16 cellular contexts compared by ENCODE assay signal in the genomic region with DNA sequence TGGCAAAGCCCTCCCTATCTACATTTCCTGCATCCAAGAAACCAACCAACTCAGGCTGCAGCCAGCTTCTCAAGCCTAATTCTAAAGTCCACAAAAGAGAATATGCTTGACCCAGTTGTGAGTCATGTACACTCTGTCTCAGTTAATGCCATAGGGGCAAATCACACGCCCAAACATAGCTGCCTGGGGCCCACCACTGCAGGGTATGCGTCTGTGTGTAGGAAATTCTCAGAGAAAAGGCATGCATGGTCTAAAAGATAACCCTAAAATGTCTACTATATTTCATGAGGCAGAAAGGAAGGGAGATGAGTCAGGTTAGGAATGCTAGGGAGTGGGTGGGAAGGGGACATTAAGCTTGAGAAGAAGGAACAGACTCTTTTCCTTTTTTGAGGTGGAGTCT. TPM values are rescaled to one million over a fixed set of nuclear protein-coding genes. Genes with fewer than 3 reads are reported as not detected.
DNase-seq lines count a peak whose midpoint lies in the region; ATAC-seq, FAIRE-seq and TF ChIP-seq lines count a peak whose summit lies in the region.
"Had no signal": no experiment of that assay in that cellular context is flagged by ENCODE, and none has a peak within 500 bp of the region (broad histone marks: within the 10 kb centered on the region; RNA-seq: fewer than 3 reads in every experiment).

No MANE protein-coding gene starts in this region.

- H3K27ac Mint-ChIP-seq in stimulated activated naive CD8-positive, alpha-beta T cell treated with anti-CD3 and anti-CD28 coated beads, Interleukin-15, amount 100 ng/mL, for 72 hours: no peak overlapping the region
- no peak overlapping the region for H3K27ac Mint-ChIP-seq in activated naive CD8-positive, alpha-beta T cell treated with anti-CD3 and anti-CD28 coated beads, Interleukin-2, amount 50 U/mL, for 24 hours

- peak overlapping the region; percentile 30 for H3K4me2 ChIP-seq in PC-9
- no peak overlapping the region for H3K4me2 ChIP-seq in endothelial cell of umbilical vein (ENCODE audit: insufficient read depth, low read length)
- peak overlapping the region; percentile 42 for H3K4me2 ChIP-seq in osteoblast (ENCODE audit: insufficient read depth, low read length)

- dilution Hi-C loops in endothelial cell of umbilical vein (cut with MboI; ENCODE audit: extremely low pct_ligation_motif_present, low sequenced_read_pairs): no loop called here

- no peaks in the 10 kb centered on the region for H3K9me1 ChIP-seq in endothelial cell of umbilical vein (replicated peaks; ENCODE audit: control insufficient read depth, extremely low read depth, insufficient read depth, low read length)

- H3K4me1 ChIP-seq in PC-9 (replicated peaks; ENCODE audit: insufficient read depth) (peaks cover 38% of the 10 kb centered on the region), endothelial cell of umbilical vein (ENCODE audit: control insufficient read depth, extremely low read depth, insufficient read depth, low read length) (peaks cover 20% of the 10 kb centered on the region), osteoblast (ENCODE audit: insufficient read depth, low read length) (peaks cover 28% of the 10 kb centered on the region)
- H3K4me1 ChIP-seq: breast epithelium had no signal

- no peaks in the 10 kb centered on the region for H3K9me2 ChIP-seq in PC-9 (ENCODE audit: insufficient read depth)

- H3K36me3 ChIP-seq in PC-9 (ENCODE audit: low read depth) (no peaks in the 10 kb centered on the region), endothelial cell of umbilical vein (ENCODE audit: control insufficient read depth in 2 of 2, extremely low read depth in 1 of 2, insufficient read depth in 2 of 2, low read length in 2 of 2) (no peaks in the 10 kb centered on the region), osteoblast (ENCODE audit: insufficient read depth, low read length) (no peaks in the 10 kb centered on the region)
- H3K36me3 ChIP-seq: breast epithelium, esophagus muscularis mucosa had no signal

- H3K27me3 ChIP-seq in PC-9 (ENCODE audit: insufficient read depth, low read depth): no peaks in the 10 kb centered on the region
- H3K27me3 ChIP-seq in endothelial cell of umbilical vein (ENCODE audit: control insufficient read depth in 2 of 2, insufficient read depth in 2 of 2, low read length in 2 of 2): no peaks in the 10 kb centered on the region
- H3K27me3 ChIP-seq in osteoblast (ENCODE audit: insufficient read depth, low read length): no peaks in the 10 kb centered on the region
- H3K27me3 ChIP-seq: breast epithelium, esophagus muscularis mucosa had no signal

- no TSS peak for BruUV-seq in PC-9 (replicated peaks; lab: Mats Ljungman, UMichigan)
- BruUV-seq in endothelial cell of umbilical vein (replicated peaks; lab: Mats Ljungman, UMichigan): no TSS peak

- H4K20me1 ChIP-seq in PC-9 (ENCODE audit: insufficient read depth) (no peaks in the 10 kb centered on the region), endothelial cell of umbilical vein (replicated peaks; ENCODE audit: control insufficient read depth, extremely low read depth, insufficient read depth, low read length) (no peaks in the 10 kb centered on the region), osteoblast (ENCODE audit: insufficient read depth, low read length) (no peaks in the 10 kb centered on the region)

- POLR2A ChIA-PET in PC-9 (lab: Charles Lee; ENCODE audit: unreplicated experiment): interaction anchor here (0.6 kb wide), 1 partner anchor 12 kb away, joined by 10 read pairs; no protein-coding TSS in a partner anchor
- POLR2A ChIA-PET in endothelial cell of umbilical vein (lab: Charles Lee): interaction anchor here (1.0 kb wide), 1 partner anchor 315 kb away, joined by 3 read pairs; no protein-coding TSS in a partner anchor

- peak; percentile 55 for FAIRE-seq in endothelial cell of umbilical vein (lab: Jason Lieb, UNC)
- FAIRE-seq: GM12891 had no signal

- peaks cover 3 to 13% of the 10 kb centered on the region in 2 donors for H3K9me3 Mint-ChIP-seq in stimulated activated naive CD8-positive, alpha-beta T cell treated with anti-CD3 and anti-CD28 coated beads, Interleukin-15, amount 100 ng/mL, for 72 hours
- no peaks in the 10 kb centered on the region for H3K9me3 Mint-ChIP-seq in activated naive CD8-positive, alpha-beta T cell treated with anti-CD3 and anti-CD28 coated beads, Interleukin-2, amount 50 U/mL, for 24 hours

- H3K4me3 ChIP-seq in PC-9: no peak overlapping the region
- no peak overlapping the region for H3K4me3 ChIP-seq in endothelial cell of umbilical vein (replicated peaks in 1 of 3; ENCODE audit: insufficient read depth in 1 of 3, low read depth in 1 of 3, low read length in 3 of 3)
- no peak overlapping the region for H3K4me3 ChIP-seq in osteoblast (ENCODE audit: insufficient read depth, low read length)
- H3K4me3 ChIP-seq: breast epithelium, esophagus muscularis mucosa had no signal

- peak; percentile 97 for DNase-seq in EH (ENCODE audit: low read depth)
- peak in 1 of 2 experiments; percentile 95 for DNase-seq in PC-9
- peak; percentile 52 for DNase-seq in endothelial cell of umbilical vein (ENCODE audit: low read depth, low spot score)
- DNase-seq in osteoblast (ENCODE audit: insufficient read length, low spot score, missing footprints): peak; percentile 90
- no peak for DNase-seq in stimulated activated naive CD8-positive, alpha-beta T cell treated with anti-CD3 and anti-CD28 coated beads, Interleukin-15, amount 100 ng/mL, for 72 hours
- DNase-seq in activated naive CD8-positive, alpha-beta T cell treated with anti-CD3 and anti-CD28 coated beads, Interleukin-2, amount 50 U/mL, for 24 hours: no peak
- no peak for DNase-seq in NCI-H146 treated with DMSO at 0.1 percent for 48 hours (lab: John Stamatoyannopoulos, UW; ENCODE audit: unreplicated experiment)
- DNase-seq in SIG-M5 (lab: John Stamatoyannopoulos, UW): no peak
- DNase-seq: activated CD4-positive, CD25-positive, alpha-beta regulatory T cell; activated T-cell treated with anti-CD3 and anti-CD28 coated beads, Interleukin-2, amount 50 U/mL, for 48 hours; Calu3; NCI-H345; SHP77 treated with DMSO at 0.1 percent for 48 hours had no signal

- H3K9ac ChIP-seq in endothelial cell of umbilical vein (replicated peaks; ENCODE audit: extremely low read depth, insufficient read depth, low read length): no peak overlapping the region

- H3F3A ChIP-seq in PC-9 (ENCODE audit: insufficient read depth, low read depth): peaks cover 33% of the 10 kb centered on the region

- peaks cover 16% of the 10 kb centered on the region for H3K4me1 Mint-ChIP-seq in stimulated activated naive CD8-positive, alpha-beta T cell treated with anti-CD3 and anti-CD28 coated beads, Interleukin-15, amount 100 ng/mL, for 72 hours
- H3K4me1 Mint-ChIP-seq in activated naive CD8-positive, alpha-beta T cell treated with anti-CD3 and anti-CD28 coated beads, Interleukin-2, amount 50 U/mL, for 24 hours: peaks cover 17% of the 10 kb centered on the region

- no peak overlapping the region for H3K4me3 Mint-ChIP-seq in stimulated activated naive CD8-positive, alpha-beta T cell treated with anti-CD3 and anti-CD28 coated beads, Interleukin-15, amount 100 ng/mL, for 72 hours
- no peak overlapping the region for H3K4me3 Mint-ChIP-seq in activated naive CD8-positive, alpha-beta T cell treated with anti-CD3 and anti-CD28 coated beads, Interleukin-2, amount 50 U/mL, for 24 hours

- TF ChIP-seq POLR2A in endothelial cell of umbilical vein (IDR thresholded peaks at IDR 0.05; ENCODE audit: low read depth, low read length): no peak

- intact Hi-C loops in PC-9 (cut with micrococcal nuclease; ENCODE audit: unreplicated experiment): no loop called here
- intact Hi-C loops in endothelial cell of umbilical vein (cut with micrococcal nuclease): no loop called here

- H3K27ac ChIP-seq in PC-9: peak overlapping the region; percentile 79
- H3K27ac ChIP-seq in endothelial cell of umbilical vein (ENCODE audit: insufficient read depth, low read depth, low read length): no peak overlapping the region
- peak overlapping the region; percentile 86 for H3K27ac ChIP-seq in osteoblast (ENCODE audit: low read depth, low read length)
- H3K27ac ChIP-seq: esophagus muscularis mucosa had no signal

- H3K36me3 Mint-ChIP-seq in activated naive CD8-positive, alpha-beta T cell treated with anti-CD3 and anti-CD28 coated beads, Interleukin-2, amount 50 U/mL, for 24 hours (ENCODE audit: low read depth): no peaks in the 10 kb centered on the region

- peaks cover 22% of the 10 kb centered on the region for H3K9me3 ChIP-seq in PC-9 (ENCODE audit: insufficient read depth, low read depth)
- no peaks in the 10 kb centered on the region for H3K9me3 ChIP-seq in endothelial cell of umbilical vein (replicated peaks; ENCODE audit: control insufficient read depth, insufficient read depth, low read length)
- H3K9me3 ChIP-seq in osteoblast (ENCODE audit: low read depth, low read length): no peaks in the 10 kb centered on the region
- H3K9me3 ChIP-seq: esophagus muscularis mucosa had no signal

- TF ChIP-seq CTCF in PC-9 (conservative IDR thresholded peaks at IDR 0.05) (no peak), endothelial cell of umbilical vein (IDR thresholded peaks at IDR 0.05; ENCODE audit: extremely low read depth in 1 of 2, insufficient read depth in 1 of 2, low read depth in 1 of 2, low read length in 2 of 2) (no peak), osteoblast (IDR thresholded peaks at IDR 0.05; ENCODE audit: extremely low read depth, low read depth, low read length) (no peak)

- ATAC-seq in stimulated activated naive CD8-positive, alpha-beta T cell treated with anti-CD3 and anti-CD28 coated beads, Interleukin-15, amount 100 ng/mL, for 72 hours: no peak
- no peak for ATAC-seq in activated naive CD8-positive, alpha-beta T cell treated with anti-CD3 and anti-CD28 coated beads, Interleukin-2, amount 50 U/mL, for 24 hours

- CTCF ChIA-PET in PC-9 (lab: Charles Lee) (interaction anchor here (0.6 kb wide), 1 partner anchor 491 kb away, joined by 4 read pairs; no protein-coding TSS in a partner anchor), endothelial cell of umbilical vein (lab: Charles Lee) (interaction anchor here (1.0 kb wide), 2 partner anchors 21 to 53 kb away, joined by 3 to 4 read pairs; no protein-coding TSS in a partner anchor)

- no peaks in the 10 kb centered on the region for H3K79me2 ChIP-seq in PC-9 (ENCODE audit: low read depth)
- H3K79me2 ChIP-seq in endothelial cell of umbilical vein (ENCODE audit: control insufficient read depth, insufficient read depth, low read length): no peaks in the 10 kb centered on the region
- no peaks in the 10 kb centered on the region for H3K79me2 ChIP-seq in osteoblast (ENCODE audit: insufficient read depth, low read length)

- H2AFZ ChIP-seq in PC-9: no peak overlapping the region
- peak overlapping the region; percentile 53 for H2AFZ ChIP-seq in endothelial cell of umbilical vein (ENCODE audit: low read depth, low read length)
- H2AFZ ChIP-seq in osteoblast (ENCODE audit: low read length): peak overlapping the region; percentile 1

- no peaks in the 10 kb centered on the region for H3K27me3 Mint-ChIP-seq in stimulated activated naive CD8-positive, alpha-beta T cell treated with anti-CD3 and anti-CD28 coated beads, Interleukin-15, amount 100 ng/mL, for 72 hours
- no peaks in the 10 kb centered on the region for H3K27me3 Mint-ChIP-seq in activated naive CD8-positive, alpha-beta T cell treated with anti-CD3 and anti-CD28 coated beads, Interleukin-2, amount 50 U/mL, for 24 hours

RNA-seq across cellular contexts. Expression of a gene that starts 22.3 kb away (rescaled TPM):
- total RNA-seq in PC-9 (2021) (68.4 and 81.7 TPM in 2 replicates), endothelial cell of umbilical vein (57.2 and 71.3 TPM in 2 replicates), osteoblast (59.0 and 60.4 TPM in 2 replicates)
- polyA plus RNA-seq in endothelial cell of umbilical vein: 13.3 and 19.1 TPM in 2 replicates
- 21.1 and 24.2 TPM in 2 replicates for polyA plus RNA-seq in endothelial cell of umbilical vein (2011; cell fraction: cytosol; rRNA removed)
- polyA plus RNA-seq in endothelial cell of umbilical vein (2011; cell fraction: nucleus; rRNA removed): 20.1 and 28.5 TPM in 2 replicates
- polyA plus RNA-seq in endothelial cell of umbilical vein (2012): 25.9 and 32.7 TPM in 2 replicates
- 57.7 and 96.5 TPM in 2 replicates for polyA minus RNA-seq in endothelial cell of umbilical vein
- 11.7 TPM for polyA minus RNA-seq in endothelial cell of umbilical vein (2011; cell fraction: cytosol; rRNA and poly(A)+ RNA removed)
- 24.8 and 35.8 TPM in 2 replicates for polyA minus RNA-seq in endothelial cell of umbilical vein (2011; cell fraction: nucleus; rRNA and poly(A)+ RNA removed)

Comparison
In these comparisons a context has a peak if more than half of its experiments do, and no peak if none do; other contexts are left out.
1. DNase-seq: peak in EH (single experiment), endothelial cell of umbilical vein (single experiment) and osteoblast (single experiment); none in stimulated activated naive CD8-positive, alpha-beta T cell treated with anti-CD3 and anti-CD28 coated beads, Interleukin-15, amount 100 ng/mL, for 72 hours (0 of 2), activated naive CD8-positive, alpha-beta T cell treated with anti-CD3 and anti-CD28 coated beads, Interleukin-2, amount 50 U/mL, for 24 hours (single experiment), NCI-H146 treated with DMSO at 0.1 percent for 48 hours (single experiment) and SIG-M5 (single experiment).